Comparison of ENCODE assay signal across 1 cellular context in the genomic region with DNA sequence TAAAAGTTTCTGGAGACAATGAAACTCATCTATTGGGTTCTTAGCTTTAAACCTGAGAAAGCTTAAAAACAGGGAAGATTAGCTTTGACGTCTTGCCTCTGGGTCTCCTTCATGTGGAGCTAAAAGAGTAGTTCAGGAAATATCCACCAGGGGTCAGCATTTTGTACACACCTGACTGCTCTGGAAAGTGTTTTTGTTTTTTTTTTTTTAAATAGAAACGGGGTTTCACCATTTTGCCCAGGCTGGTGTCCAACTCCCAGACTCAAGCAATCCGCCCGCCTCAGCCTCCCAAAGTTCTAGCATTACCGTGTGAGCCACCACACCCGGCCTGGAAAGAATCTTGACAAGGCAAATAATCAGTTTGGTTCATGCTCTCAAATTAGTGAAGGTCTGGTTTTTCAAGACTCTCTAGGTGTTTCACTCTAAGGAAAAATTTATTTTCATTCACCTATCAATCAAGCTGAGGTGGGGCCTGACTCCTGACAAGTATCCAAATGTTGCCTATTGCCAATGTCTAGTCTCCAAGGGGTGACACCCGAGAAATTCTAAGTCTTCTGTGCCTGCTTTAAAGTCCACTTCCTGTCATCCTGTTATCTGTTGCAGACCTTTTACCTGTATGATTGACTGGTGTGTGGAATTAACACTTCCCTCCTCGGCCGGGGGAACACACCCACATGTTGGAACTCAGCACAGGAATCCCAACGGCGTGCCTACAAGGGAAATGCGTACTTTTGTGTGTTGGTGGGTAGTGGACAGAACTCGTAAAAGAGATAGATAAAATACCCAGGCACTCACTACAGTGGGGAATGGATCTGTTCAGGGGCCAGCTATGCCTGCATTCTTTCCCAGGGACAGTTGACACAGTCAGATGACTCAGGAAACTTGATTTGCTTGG.
TF ChIP-seq lines count a peak whose summit lies in the region.

No MANE protein-coding gene starts in this region.

TF ChIP-seq in GM12878, 131 proteins besides CTCF, POLR2A, EP300 and RAD21 (continued from another document):
- TF ChIP-seq, protein P1, sequence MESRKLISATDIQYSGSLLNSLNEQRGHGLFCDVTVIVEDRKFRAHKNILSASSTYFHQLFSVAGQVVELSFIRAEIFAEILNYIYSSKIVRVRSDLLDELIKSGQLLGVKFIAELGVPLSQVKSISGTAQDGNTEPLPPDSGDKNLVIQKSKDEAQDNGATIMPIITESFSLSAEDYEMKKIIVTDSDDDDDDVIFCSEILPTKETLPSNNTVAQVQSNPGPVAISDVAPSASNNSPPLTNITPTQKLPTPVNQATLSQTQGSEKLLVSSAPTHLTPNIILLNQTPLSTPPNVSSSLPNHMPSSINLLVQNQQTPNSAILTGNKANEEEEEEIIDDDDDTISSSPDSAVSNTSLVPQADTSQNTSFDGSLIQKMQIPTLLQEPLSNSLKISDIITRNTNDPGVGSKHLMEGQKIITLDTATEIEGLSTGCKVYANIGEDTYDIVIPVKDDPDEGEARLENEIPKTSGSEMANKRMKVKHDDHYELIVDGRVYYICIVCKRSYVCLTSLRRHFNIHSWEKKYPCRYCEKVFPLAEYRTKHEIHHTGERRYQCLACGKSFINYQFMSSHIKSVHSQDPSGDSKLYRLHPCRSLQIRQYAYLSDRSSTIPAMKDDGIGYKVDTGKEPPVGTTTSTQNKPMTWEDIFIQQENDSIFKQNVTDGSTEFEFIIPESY (IDR thresholded peaks at IDR 0.05) = no peak
- TF ChIP-seq TCF12 (IDR thresholded peaks at IDR 0.05; ENCODE audit: low read depth, low read length) (no peak), GABPA (IDR thresholded peaks at IDR 0.05; ENCODE audit: low read depth) (no peak), TBL1XR1 (IDR thresholded peaks at IDR 0.05; ENCODE audit: low read depth, low read length) (no peak), ZBED1 (IDR thresholded peaks at IDR 0.05; ENCODE audit: borderline replicate concordance) (no peak)
